Comparison of ENCODE assay signal across 14 cellular contexts in the genomic region with DNA sequence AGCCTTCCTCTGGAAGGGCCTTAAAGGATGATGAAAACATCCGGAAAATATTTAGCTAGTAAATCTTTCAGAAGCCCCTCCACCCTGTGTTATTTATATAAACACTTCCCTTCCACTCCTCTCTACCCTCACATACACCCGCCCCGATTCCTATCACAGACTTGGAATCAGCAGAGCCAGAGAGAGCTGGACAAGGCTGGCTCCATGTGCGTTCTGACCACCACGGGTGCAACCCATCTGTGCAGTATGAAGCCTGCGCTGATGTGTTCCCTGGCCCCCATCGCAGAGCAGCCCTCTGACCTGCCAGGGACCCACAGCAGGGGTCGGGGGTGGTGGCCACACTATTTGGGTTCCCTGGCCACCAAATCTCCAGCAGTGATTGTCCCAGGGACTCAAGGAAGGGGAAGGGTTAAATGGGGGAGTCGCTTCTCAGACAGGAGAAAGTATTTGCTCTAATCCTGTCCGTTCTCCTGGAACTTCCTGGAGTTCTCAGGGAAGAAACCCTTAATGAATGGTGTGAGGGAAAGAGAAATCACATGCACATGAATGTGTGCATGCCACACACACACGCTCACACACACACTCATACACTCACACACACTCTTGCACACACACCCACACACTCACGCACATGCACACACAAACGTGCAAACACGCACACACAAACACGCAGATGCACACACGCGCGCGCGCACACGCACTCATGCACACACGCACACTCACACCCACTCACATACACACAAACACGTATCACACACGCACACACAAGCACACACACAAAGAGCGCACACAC.
DNase-seq lines count a peak whose midpoint lies in the region; ATAC-seq, FAIRE-seq and TF ChIP-seq lines count a peak whose summit lies in the region.
"Had no signal": no experiment of that assay in that cellular context is flagged by ENCODE, and none has a peak within 500 bp of the region (broad histone marks: within the 10 kb centered on the region; RNA-seq: fewer than 3 reads in every experiment).

No MANE protein-coding gene starts in this region.

- no peaks in the 10 kb centered on the region for H3K79me1 ChIP-seq in H1 (ENCODE audit: low read depth, low read length)

- no peaks in the 10 kb centered on the region for H3K27me3 ChIP-seq in heart left ventricle
- H3K27me3 ChIP-seq in H1 (replicated peaks in 1 of 4; ENCODE audit: control insufficient read depth in 3 of 4, extremely low read depth in 1 of 4, insufficient read depth in 3 of 4, low read length in 3 of 4) = no peaks in the 10 kb centered on the region
- no peaks in the 10 kb centered on the region for H3K27me3 ChIP-seq in muscle layer of duodenum (ENCODE audit: low read depth, low read length)
- no peaks in the 10 kb centered on the region for H3K27me3 ChIP-seq in transverse colon
- H3K27me3 ChIP-seq: SJCRH30 had no signal

- POLR2A ChIA-PET in H1 (lab: Charles Lee; ENCODE audit: partially characterized antibody) = interaction anchor here (1.4 to 1.6 kb wide), 2 partner anchors 21 to 42 kb away, joined by 3 to 4 read pairs; no protein-coding TSS in a partner anchor

- H3K27ac ChIP-seq in heart left ventricle = peak overlapping the region in 10 of 12 donors; percentile 40 to 85 (median 74)
- H3K27ac ChIP-seq in H1 (ENCODE audit: low read depth, low read length) = no peak overlapping the region
- H3K27ac ChIP-seq in muscle layer of duodenum (ENCODE audit: low read length) = peak overlapping the region; percentile 56
- H3K27ac ChIP-seq in transverse colon = peak overlapping the region; percentile 46 to 82 (median 71)
- H3K27ac ChIP-seq: SJCRH30 had no signal

- H4K5ac ChIP-seq in H1 (ENCODE audit: insufficient read length, low read depth, low read length) = peak overlapping the region; percentile 20

- TF ChIP-seq CTCF in heart left ventricle (IDR thresholded peaks at IDR 0.05) = no peak
- TF ChIP-seq CTCF in H1 (IDR thresholded peaks at IDR 0.05; ENCODE audit: control extremely low read depth in 1 of 3, insufficient read depth in 1 of 3, low read depth in 1 of 3, low read length in 3 of 3) = no peak
- no peak for TF ChIP-seq CTCF in transverse colon (IDR thresholded peaks at IDR 0.05)

- WGBS in heart left ventricle, 4 donors = 60 to 71% (median 62%) methylated on average over 25 of the region's 25 CpGs
- 82% methylated on average over 25 of the region's 25 CpGs; no CpG with 5 or more reads in 1 of the 2 experiments for WGBS in H1 (ENCODE audit: extremely low coverage in 1 of 2, insufficient coverage in 1 of 2, insufficient read length in 1 of 2, insufficient replicate concordance in 2 of 2, low coverage in 1 of 2, low lambda C conversion rate in 2 of 2, missing lambda C conversion rate in 1 of 2), 2 experiments
- WGBS in transverse colon (ENCODE audit: low coverage in 1 of 2), 2 donors = 59 to 65% methylated on average over 11 to 25 of the region's 25 CpGs

- no peak for FAIRE-seq in H1 (lab: Jason Lieb, UNC)
- FAIRE-seq: small intestine, urothelium cell line had no signal

- no peak overlapping the region for H3K23ac ChIP-seq in H1 (ENCODE audit: insufficient read length)

- H2BK120ac ChIP-seq in H1 (replicated peaks; ENCODE audit: low read depth, low read length) = peak overlapping the region; percentile 62

- peak overlapping the region; percentile 42 for H3K56ac ChIP-seq in H1 (replicated peaks; ENCODE audit: insufficient read length, low read depth, low read length)

- no peak for DNase-seq in heart left ventricle
- DNase-seq in Right ventricle myocardium inferior (ENCODE audit: missing footprints) = no peak
- no peak for DNase-seq in H1 (ENCODE audit: low read depth in 1 of 2, low spot score in 2 of 2)
- DNase-seq in transverse colon = no peak
- no peak for DNase-seq in stimulated activated effector memory CD8-positive, alpha-beta T cell treated with anti-CD3 and anti-CD28 coated beads, Interleukin-12 subunit alpha, Interleukin-12 subunit beta, amount 100 ng/mL, for 72 hours (ENCODE audit: low spot score in 2 of 2)
- DNase-seq in cerebellar nuclear complex (lab: John Stamatoyannopoulos, UW) = no peak
- DNase-seq: DMS53, NCI-H1436 treated with DMSO at 0.1 percent for 48 hours, NCI-H69, SJCRH30, small intestine had no signal

- H2AK5ac ChIP-seq in H1 (ENCODE audit: low read depth, low read length) = peak overlapping the region; percentile 90

- H2BK12ac ChIP-seq in H1 (ENCODE audit: low read depth, low read length) = peak overlapping the region; percentile 96

- H2BK20ac ChIP-seq in H1 (ENCODE audit: low read length) = peak overlapping the region; percentile 1; the same call in 1 of the 2 replicates

- in situ Hi-C loops in transverse colon (cut with MboI; ENCODE audit: low pct_ligation_motif_present in 1 of 4, low pct_unique_long_range_greater_than_20kb in 1 of 4, low sequenced_read_pairs in 3 of 4) = no loop called here

- H2BK15ac ChIP-seq in H1 (ENCODE audit: low read length) = peak overlapping the region; percentile 93; the same call in 1 of the 2 replicates

- H3K9ac ChIP-seq in H1 (replicated peaks in 1 of 4; ENCODE audit: extremely low read depth in 1 of 4, low read depth in 3 of 4, low read length in 3 of 4) = no peak overlapping the region; a peak in 1 of 7 replicates

- H4K20me1 ChIP-seq in H1 (replicated peaks in 1 of 2; ENCODE audit: control insufficient read depth in 1 of 2, insufficient read depth in 2 of 2, low read length in 2 of 2) = peaks cover 0 to 3% of the 10 kb centered on the region in 2 experiments

- peaks cover 0 to 76% (median 36%) of the 10 kb centered on the region in 12 donors for H3K4me1 ChIP-seq in heart left ventricle
- H3K4me1 ChIP-seq in H1 (replicated peaks in 1 of 4; ENCODE audit: control insufficient read depth in 3 of 4, insufficient read depth in 4 of 4, low read length in 3 of 4) = peaks cover 5 to 23% (median 10%) of the 10 kb centered on the region in 4 experiments
- peaks cover 4 to 28% of the 10 kb centered on the region in 2 donors for H3K4me1 ChIP-seq in muscle layer of duodenum (ENCODE audit: control insufficient read depth in 1 of 2, insufficient read depth in 2 of 2, low read length in 2 of 2)
- H3K4me1 ChIP-seq in transverse colon = peaks cover 1 to 18% (median 9%) of the 10 kb centered on the region in 4 donors
- H3K4me1 ChIP-seq: SJCRH30 had no signal

- TF ChIP-seq EP300 in H1 (IDR thresholded peaks at IDR 0.05; ENCODE audit: borderline replicate concordance in 1 of 2, low read depth in 2 of 2, low read length in 2 of 2) (no peak), transverse colon (IDR thresholded peaks at IDR 0.05; ENCODE audit: low read depth) (no peak)

- H3K4me3 Mint-ChIP-seq in stimulated activated effector memory CD8-positive, alpha-beta T cell treated with anti-CD3 and anti-CD28 coated beads, Interleukin-12 subunit alpha, Interleukin-12 subunit beta, amount 100 ng/mL, for 72 hours = no peak overlapping the region

- H3K18ac ChIP-seq in H1 (ENCODE audit: extremely low read depth, low read length) = peak overlapping the region; percentile 2; the same call in 1 of the 2 replicates

- no peak for TF ChIP-seq RAD21 in H1 (IDR thresholded peaks at IDR 0.05 in 1 of 2, conservative IDR thresholded peaks at IDR 0.05 in 1 of 2; ENCODE audit: low read depth in 2 of 2, low read length in 2 of 2)

- CTCF ChIA-PET in H1 (lab: Charles Lee; ENCODE audit: partially characterized antibody) = no interaction called here

- H3K36me3 ChIP-seq in heart left ventricle = no peaks in the 10 kb centered on the region
- H3K36me3 ChIP-seq in H1 (ENCODE audit: control insufficient read depth in 2 of 4, insufficient read depth in 4 of 4, low read length in 3 of 4) = no peaks in the 10 kb centered on the region
- no peaks in the 10 kb centered on the region for H3K36me3 ChIP-seq in muscle layer of duodenum (ENCODE audit: control insufficient read depth in 1 of 2, insufficient read depth in 2 of 2, low read length in 2 of 2)
- H3K36me3 ChIP-seq in transverse colon = no peaks in the 10 kb centered on the region
- H3K36me3 ChIP-seq: SJCRH30 had no signal

- TF ChIP-seq POLR2A in heart left ventricle (IDR thresholded peaks at IDR 0.05) (no peak), H1 (IDR thresholded peaks at IDR 0.05; ENCODE audit: control extremely low read depth in 1 of 2, low read depth in 2 of 2, low read length in 2 of 2) (no peak), transverse colon (IDR thresholded peaks at IDR 0.05) (no peak)

- H4K8ac ChIP-seq in H1 (ENCODE audit: extremely low read depth, insufficient read depth, low read length) = no peak overlapping the region

- no peak for ATAC-seq in heart left ventricle
- ATAC-seq in Right ventricle myocardium inferior = no peak
- no peak for ATAC-seq in stimulated activated effector memory CD8-positive, alpha-beta T cell treated with anti-CD3 and anti-CD28 coated beads, Interleukin-12 subunit alpha, Interleukin-12 subunit beta, amount 100 ng/mL, for 72 hours
- ATAC-seq in GM18498 (IDR thresholded peaks at IDR 0.05; ENCODE audit: unreplicated experiment) = no peak

- H3K9me3 ChIP-seq in heart left ventricle (no peaks in the 10 kb centered on the region), H1 (ENCODE audit: insufficient read depth in 2 of 2, low read depth in 1 of 2, low read length in 1 of 2) (no peaks in the 10 kb centered on the region), muscle layer of duodenum (ENCODE audit: control insufficient read depth in 1 of 2, low read length in 2 of 2) (no peaks in the 10 kb centered on the region), transverse colon (no peaks in the 10 kb centered on the region)
- H3K9me3 ChIP-seq: SJCRH30 had no signal

- peaks cover 3% of the 10 kb centered on the region; the same call in 1 of the 2 replicates for H3K23me2 ChIP-seq in H1 (ENCODE audit: low read depth, low read length)

- H3K36me3 Mint-ChIP-seq in stimulated activated effector memory CD8-positive, alpha-beta T cell treated with anti-CD3 and anti-CD28 coated beads, Interleukin-12 subunit alpha, Interleukin-12 subunit beta, amount 100 ng/mL, for 72 hours = no peaks in the 10 kb centered on the region

- no peak overlapping the region for H3K14ac ChIP-seq in H1 (ENCODE audit: insufficient read length)

- H3K4ac ChIP-seq in H1 (replicated peaks; ENCODE audit: insufficient read length, low read depth, low read length) = peak overlapping the region; percentile 96

- H3K9me3 Mint-ChIP-seq in stimulated activated effector memory CD8-positive, alpha-beta T cell treated with anti-CD3 and anti-CD28 coated beads, Interleukin-12 subunit alpha, Interleukin-12 subunit beta, amount 100 ng/mL, for 72 hours = no peaks in the 10 kb centered on the region

- no peaks in the 10 kb centered on the region for H3K79me2 ChIP-seq in H1 (ENCODE audit: control insufficient read depth in 1 of 2, insufficient read depth in 2 of 2, low read length in 2 of 2)

- peak overlapping the region; percentile 44 for H2BK5ac ChIP-seq in H1 (ENCODE audit: low read depth, low read length)

- no peak overlapping the region for H3K27ac Mint-ChIP-seq in stimulated activated effector memory CD8-positive, alpha-beta T cell treated with anti-CD3 and anti-CD28 coated beads, Interleukin-12 subunit alpha, Interleukin-12 subunit beta, amount 100 ng/mL, for 72 hours

- peak overlapping the region; percentile 91 for H4K91ac ChIP-seq in H1 (replicated peaks; ENCODE audit: insufficient read length, low read length)

- no peak overlapping the region; a peak in 1 of 4 replicates for H3K4me2 ChIP-seq in H1 (ENCODE audit: insufficient read depth in 1 of 2, low read depth in 2 of 2, low read length in 2 of 2)

- 0 out of 2 replicates have a peak overlapping the region, but pooled peaks have one; percentile 35 for H2AFZ ChIP-seq in H1 (ENCODE audit: low read length)

- peak overlapping the region in 1 of 12 donors; percentile 8 for H3K4me3 ChIP-seq in heart left ventricle
- H3K4me3 ChIP-seq in H1 (ENCODE audit: extremely low read depth in 1 of 4, insufficient read depth in 2 of 4, low read depth in 3 of 4, low read length in 4 of 4) = no peak overlapping the region
- H3K4me3 ChIP-seq in muscle layer of duodenum (ENCODE audit: low read depth in 1 of 2, low read length in 2 of 2) = peak overlapping the region in 1 of 2 donors; percentile 14
- H3K4me3 ChIP-seq in transverse colon = no peak overlapping the region
- H3K4me3 ChIP-seq: SJCRH30 had no signal

- intact Hi-C loops in heart left ventricle (cut with DNase I) (loop anchor here in 1 of 10 donors (10.0 kb wide), 1 partner anchor 201 kb away; no protein-coding TSS in a partner anchor), Right ventricle myocardium inferior (cut with DNase I) (loop anchor here (5.0 kb wide), 1 partner anchor 89 kb away; no protein-coding TSS in a partner anchor), transverse colon (cut with DNase I; ENCODE audit: low total_unique reads) (no loop called here)

- H3K4me1 Mint-ChIP-seq in stimulated activated effector memory CD8-positive, alpha-beta T cell treated with anti-CD3 and anti-CD28 coated beads, Interleukin-12 subunit alpha, Interleukin-12 subunit beta, amount 100 ng/mL, for 72 hours = peaks cover 35% of the 10 kb centered on the region
